13 cellular contexts compared by ENCODE assay signal in genomic region chr5:31771045-31771444, GRCh38.
DNase-seq lines count a peak whose midpoint lies in the region; ATAC-seq, FAIRE-seq and TF ChIP-seq lines count a peak whose summit lies in the region.
"Had no signal": no experiment of that assay in that cellular context is flagged by ENCODE, and none has a peak within 500 bp of the region (broad histone marks: within the 10 kb centered on the region; RNA-seq: fewer than 3 reads in every experiment).

No MANE protein-coding gene starts in this region.

- POLR2A ChIA-PET in CD4-positive, alpha-beta T cell (lab: Charles Lee), result no interaction called here

- H3K4me3 Mint-ChIP-seq in CD4-positive, alpha-beta T cell, result no peak overlapping the region
- H3K4me3 Mint-ChIP-seq: dendritic cell treated with granulocyte-macrophage colony-stimulating factor and Interleukin-4, amounts not matched to agents 40 ng/mL and 50 ng/mL, for 4 days had no signal

- no peaks in the 10 kb centered on the region for H3K4me1 Mint-ChIP-seq in CD4-positive, alpha-beta T cell (ENCODE audit: low read depth)

- FAIRE-seq in kidney (lab: Jason Lieb, UNC), result no peak

- intact Hi-C loops in kidney (cut with DNase I), result no loop called here
- intact Hi-C loops in CD4-positive, alpha-beta T cell (cut with DNase I, micrococcal nuclease), result no loop called here

- H3K27ac ChIP-seq in kidney (ENCODE audit: low read depth in 2 of 2, low read length in 2 of 2), result no peak overlapping the region
- H3K27ac ChIP-seq in CD4-positive, alpha-beta T cell (ENCODE audit: low read depth, low read length), result no peak overlapping the region
- H3K27ac ChIP-seq: WERI-Rb-1 had no signal

- no peaks in the 10 kb centered on the region for H3K9me3 Mint-ChIP-seq in CD4-positive, alpha-beta T cell
- H3K9me3 Mint-ChIP-seq: activated naive CD4-positive, alpha-beta T cell treated with anti-CD3 and anti-CD28 coated beads, Interleukin-2, amount 50 U/mL, for 72 hours had no signal

- DNase-seq in GM12865 (ENCODE audit: low read depth) (peak; percentile 57), activated gamma-delta T cell (lab: John Stamatoyannopoulos, UW) (no peak), iPS-NIHi7 (ENCODE audit: extremely low spot score) (no peak), kidney (no peak)
- no peak for DNase-seq in CD4-positive, alpha-beta T cell
- DNase-seq: mesenchymal stem cell, NCI-H1694, WERI-Rb-1 had no signal

- CTCF ChIA-PET in CD4-positive, alpha-beta T cell (lab: Charles Lee), result no interaction called here

- peak; percentile 92 for ATAC-seq in GM19328 (IDR thresholded peaks at IDR 0.05; ENCODE audit: unreplicated experiment)
- peak; percentile 86 for ATAC-seq in HG02759 (IDR thresholded peaks at IDR 0.05; ENCODE audit: unreplicated experiment)
- peak; percentile 76 for ATAC-seq in HG03457 (IDR thresholded peaks at IDR 0.05; ENCODE audit: unreplicated experiment)
- ATAC-seq in CD4-positive, alpha-beta T cell (ENCODE audit: poor library complexity), result no peak
- ATAC-seq: activated naive CD4-positive, alpha-beta T cell treated with anti-CD3 and anti-CD28 coated beads, Interleukin-2, amount 50 U/mL, for 72 hours had no signal

- H3K9me3 ChIP-seq in kidney (ENCODE audit: control insufficient read depth in 1 of 2, low read length in 2 of 2), result peaks cover 0 to 7% of the 10 kb centered on the region in 2 donors
- H3K9me3 ChIP-seq in CD4-positive, alpha-beta T cell (ENCODE audit: control insufficient read depth, low read length), result no peaks in the 10 kb centered on the region

- H3K27me3 Mint-ChIP-seq in CD4-positive, alpha-beta T cell, result no peaks in the 10 kb centered on the region
- H3K27me3 Mint-ChIP-seq: dendritic cell treated with granulocyte-macrophage colony-stimulating factor and Interleukin-4, amounts not matched to agents 40 ng/mL and 50 ng/mL, for 4 days had no signal

- no peak overlapping the region for H3K4me3 ChIP-seq in GM12865 (ENCODE audit: low read depth, low read length)
- H3K4me3 ChIP-seq in kidney (ENCODE audit: low read length in 2 of 2), result no peak overlapping the region

- H3K9ac ChIP-seq in kidney (ENCODE audit: low read length in 2 of 2), result no peak overlapping the region

- H3K27me3 ChIP-seq in CD4-positive, alpha-beta T cell (ENCODE audit: control insufficient read depth, insufficient read depth, low read length), result no peaks in the 10 kb centered on the region

- no peaks in the 10 kb centered on the region for H3K36me3 ChIP-seq in kidney (ENCODE audit: control insufficient read depth in 1 of 2, insufficient read depth in 2 of 2, low read length in 2 of 2)
- H3K36me3 ChIP-seq: WERI-Rb-1 had no signal

- H3K4me1 ChIP-seq in kidney (ENCODE audit: control insufficient read depth in 1 of 2, insufficient read depth in 1 of 2, low read depth in 1 of 2, low read length in 2 of 2), result peaks cover 2 to 4% of the 10 kb centered on the region in 2 donors

- H3K36me3 Mint-ChIP-seq in CD4-positive, alpha-beta T cell (ENCODE audit: low read depth), result no peaks in the 10 kb centered on the region
- H3K36me3 Mint-ChIP-seq: activated naive CD4-positive, alpha-beta T cell treated with anti-CD3 and anti-CD28 coated beads, Interleukin-2, amount 50 U/mL, for 72 hours had no signal

- TF ChIP-seq CTCF in GM12865 (IDR thresholded peaks at IDR 0.05; ENCODE audit: insufficient read depth, low read depth, low read length, missing control alignments) (no peak), kidney (IDR thresholded peaks at IDR 0.05; ENCODE audit: borderline replicate concordance, extremely low read depth, insufficient read depth) (no peak)
- no peak for TF ChIP-seq CTCF in CD4-positive, alpha-beta T cell (IDR thresholded peaks at IDR 0.05)

- H3K27ac Mint-ChIP-seq in CD4-positive, alpha-beta T cell, result no peak overlapping the region
- H3K27ac Mint-ChIP-seq: activated naive CD4-positive, alpha-beta T cell treated with anti-CD3 and anti-CD28 coated beads, Interleukin-2, amount 50 U/mL, for 72 hours; dendritic cell treated with granulocyte-macrophage colony-stimulating factor and Interleukin-4, amounts not matched to agents 40 ng/mL and 50 ng/mL, for 4 days had no signal
